In the genomic region with DNA sequence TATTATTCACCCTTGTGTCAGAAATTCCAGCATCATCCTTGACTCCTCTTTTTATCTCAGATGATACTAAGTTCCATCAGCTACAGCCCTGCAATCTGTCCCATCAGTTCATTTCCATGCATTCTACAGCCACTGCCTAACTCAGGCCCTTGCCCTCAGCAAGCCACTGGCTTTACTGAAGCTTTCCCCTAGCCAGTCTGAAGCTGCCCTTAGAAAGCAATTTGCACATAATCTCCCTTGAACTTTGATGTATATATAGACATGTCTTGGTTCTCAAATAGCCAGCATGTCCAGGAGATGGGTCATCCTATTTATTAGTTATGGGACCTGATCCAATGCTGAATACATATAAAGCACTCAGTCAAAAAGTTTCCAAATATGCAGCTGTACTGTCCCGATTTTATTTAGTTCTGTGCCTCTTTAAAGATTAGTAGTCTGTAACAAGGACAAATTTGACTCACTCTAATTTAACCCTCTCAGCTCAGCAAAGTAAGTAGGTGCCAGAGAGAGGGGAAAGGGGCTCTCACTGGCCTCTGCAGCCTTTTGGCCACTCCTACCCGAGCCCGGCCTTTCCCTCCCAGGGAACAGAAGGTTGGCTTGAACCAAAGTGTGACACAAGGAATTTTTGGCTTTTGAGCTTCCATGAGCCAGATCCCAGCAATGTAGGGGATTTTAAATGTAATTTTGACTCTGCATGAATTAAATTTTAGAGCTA, we compare ENCODE assay signal across 21 cellular contexts.
DNase-seq lines count a peak whose midpoint lies in the region; ATAC-seq and TF ChIP-seq lines count a peak whose summit lies in the region.
"Had no signal": no experiment of that assay in that cellular context is flagged by ENCODE, and none has a peak within 500 bp of the region (broad histone marks: within the 10 kb centered on the region; RNA-seq: fewer than 3 reads in every experiment).

No MANE protein-coding gene starts in this region.

- no peak for TF ChIP-seq RAD21 in SK-N-SH (IDR thresholded peaks at IDR 0.05; ENCODE audit: low read length)

- H3K9me2 ChIP-seq in SK-N-SH = no peaks in the 10 kb centered on the region

- H3K9ac ChIP-seq in SK-N-SH = no peak overlapping the region
- H3K9ac ChIP-seq: BLaER1 treated with 17β-estradiol and CSF1 and Interleukin-3, amounts not matched to agents 10 nM and 100 nM; KMS-11 had no signal

- POLR2A ChIA-PET in SK-N-SH (lab: Yijun Ruan, JAX) = no interaction called here

- intact Hi-C loops in aorta (cut with DNase I) = loop anchor here in 1 of 2 donors (10.0 kb wide), 1 partner anchor 118 kb away; no protein-coding TSS in a partner anchor

- ATAC-seq in HG02840 (IDR thresholded peaks at IDR 0.05; ENCODE audit: low FRiP score, unreplicated experiment) (no peak), aorta (ENCODE audit: low FRiP score) (no peak)
- ATAC-seq: activated T-cell treated with anti-CD3 and anti-CD28 coated beads, Interleukin-2, amount 50 U/mL, for 4 hours; HCT116; stimulated activated naive B cell treated with anti-CD40 and anti-IgM and Interleukin-4, amounts not matched to agents 10 μg/mL and 1 μg/mL and 100 μg/mL, for 72 hours had no signal

- DNase-seq in EL = peak; percentile 81
- DNase-seq in SK-N-SH = no peak
- peak; percentile 63 to 78 for DNase-seq in foreskin fibroblast
- no peak for DNase-seq in amniotic stem cell (lab: John Stamatoyannopoulos, UW)
- DNase-seq in stimulated activated CD8-positive, alpha-beta memory T cell treated with anti-CD3 and anti-CD28 coated beads, Interleukin-4, amount 100 ng/mL, for 48 hours = no peak
- no peak for DNase-seq in aorta
- DNase-seq: activated naive CD4-positive, alpha-beta T cell treated with anti-CD3 and anti-CD28 coated beads, Interleukin-2, amount 10 ng/mL, durations not matched to agents 7 days and 5 days; activated T-cell treated with anti-CD3 and anti-CD28 coated beads, Interleukin-2, amount 50 U/mL, for 4 hours; central memory CD4-positive, alpha-beta T cell; dorsolateral prefrontal cortex; NCI-H1694; NCI-H2171 treated with DMSO at 0.1 percent for 48 hours; NCI-H526 treated with DMSO at 0.1 percent for 48 hours; RPMI8226; sigmoid colon; stimulated activated naive B cell treated with anti-CD40 and anti-IgM and Interleukin-4, amounts not matched to agents 10 μg/mL and 1 μg/mL and 100 μg/mL, for 72 hours had no signal

- H3F3A ChIP-seq in SK-N-SH (replicated peaks; ENCODE audit: insufficient read depth) = peaks cover 20% of the 10 kb centered on the region

- no peaks in the 10 kb centered on the region for H3K27me3 ChIP-seq in SK-N-SH (ENCODE audit: insufficient read depth)
- no peaks in the 10 kb centered on the region for H3K27me3 ChIP-seq in aorta (ENCODE audit: control insufficient read depth in 1 of 2, insufficient read depth in 2 of 2, low read length in 1 of 2)
- H3K27me3 ChIP-seq: ascending aorta; BLaER1 treated with 17β-estradiol and CSF1 and Interleukin-3, amounts not matched to agents 10 nM and 100 nM; dorsolateral prefrontal cortex; sigmoid colon had no signal

- no peak overlapping the region for H3K4me3 ChIP-seq in SK-N-SH (ENCODE audit: low read depth in 2 of 2, low read length in 1 of 2)
- no peak overlapping the region for H3K4me3 ChIP-seq in foreskin fibroblast (ENCODE audit: low read depth in 1 of 2, low read length in 2 of 2)
- no peak overlapping the region for H3K4me3 ChIP-seq in aorta (ENCODE audit: low read length in 2 of 2)
- H3K4me3 ChIP-seq: ascending aorta; BLaER1 treated with 17β-estradiol and CSF1 and Interleukin-3, amounts not matched to agents 10 nM and 100 nM; dorsolateral prefrontal cortex; sigmoid colon had no signal

- WGBS in SK-N-SH (ENCODE audit: low lambda C conversion rate) = 46% methylated on average over 3 of the region's 3 CpGs
- 68 to 70% methylated on average over 3 of the region's 3 CpGs for WGBS in aorta, 2 donors

- CTCF ChIA-PET in SK-N-SH (lab: Yijun Ruan, JAX) = interaction anchor here (0.9 to 2.5 kb wide), 3 partner anchors 49 to 129 kb away, joined by 3 to 12 read pairs (median 3); a partner anchor contains a TSS

- peak overlapping the region; percentile 6; the same call in 1 of the 2 replicates for H3K4me2 ChIP-seq in SK-N-SH
- H3K4me2 ChIP-seq: BLaER1 treated with 17β-estradiol and CSF1 and Interleukin-3, amounts not matched to agents 10 nM and 100 nM; KMS-11 had no signal

- no peaks in the 10 kb centered on the region for H3K9me3 ChIP-seq in SK-N-SH
- H3K9me3 ChIP-seq in aorta (ENCODE audit: control insufficient read depth, low read length) = no peaks in the 10 kb centered on the region
- H3K9me3 ChIP-seq: ascending aorta; BLaER1 treated with 17β-estradiol and CSF1 and Interleukin-3, amounts not matched to agents 10 nM and 100 nM; sigmoid colon had no signal

- H2AFZ ChIP-seq in SK-N-SH (ENCODE audit: low read depth) = no peak overlapping the region

- H3K79me2 ChIP-seq in SK-N-SH (ENCODE audit: insufficient read depth) = no peaks in the 10 kb centered on the region

- TF ChIP-seq EP300 in SK-N-SH (IDR thresholded peaks at IDR 0.05; ENCODE audit: borderline replicate concordance in 1 of 2, low read depth in 1 of 2, low read length in 1 of 2) = no peak

- H3K36me3 ChIP-seq in SK-N-SH (replicated peaks in 1 of 2; ENCODE audit: control insufficient read depth in 1 of 2, insufficient read depth in 2 of 2, low read length in 1 of 2) (peaks cover 63 to 86% of the 10 kb centered on the region in 2 experiments), aorta (ENCODE audit: control insufficient read depth in 1 of 2, insufficient read depth in 2 of 2, low read length in 1 of 2) (peaks cover 7 to 24% of the 10 kb centered on the region in 2 donors)

- H3K27ac ChIP-seq in SK-N-SH (ENCODE audit: low read depth in 2 of 2, low read length in 1 of 2) = peak overlapping the region in 1 of 2 experiments; percentile 65; a peak in 2 of 4 replicates
- H3K27ac ChIP-seq in aorta (ENCODE audit: low read depth in 1 of 2, low read length in 2 of 2) = no peak overlapping the region
- H3K27ac ChIP-seq: ascending aorta; BLaER1 treated with 17β-estradiol and CSF1 and Interleukin-3, amounts not matched to agents 10 nM and 100 nM; dorsolateral prefrontal cortex; KMS-11 had no signal

- H3K4me1 ChIP-seq in SK-N-SH (ENCODE audit: control insufficient read depth in 1 of 2, insufficient read depth in 2 of 2, low read depth in 1 of 2, low read length in 1 of 2) (peaks cover 0 to 6% of the 10 kb centered on the region in 2 experiments; a peak in 1 of 4 replicates), aorta (ENCODE audit: control insufficient read depth in 1 of 2, insufficient read depth in 2 of 2, low read length in 2 of 2) (no peaks in the 10 kb centered on the region)
- H3K4me1 ChIP-seq: ascending aorta; BLaER1 treated with 17β-estradiol and CSF1 and Interleukin-3, amounts not matched to agents 10 nM and 100 nM had no signal

- no peaks in the 10 kb centered on the region for H4K20me1 ChIP-seq in SK-N-SH (ENCODE audit: insufficient read depth)

- TF ChIP-seq CTCF in SK-N-SH (IDR thresholded peaks at IDR 0.05) = no peak
- no peak for TF ChIP-seq CTCF in foreskin fibroblast (IDR thresholded peaks at IDR 0.05; ENCODE audit: low read depth, low read length)

TF ChIP-seq in SK-N-SH, 30 proteins besides CTCF, POLR2A, EP300 and RAD21:
- TF ChIP-seq, protein P1, sequence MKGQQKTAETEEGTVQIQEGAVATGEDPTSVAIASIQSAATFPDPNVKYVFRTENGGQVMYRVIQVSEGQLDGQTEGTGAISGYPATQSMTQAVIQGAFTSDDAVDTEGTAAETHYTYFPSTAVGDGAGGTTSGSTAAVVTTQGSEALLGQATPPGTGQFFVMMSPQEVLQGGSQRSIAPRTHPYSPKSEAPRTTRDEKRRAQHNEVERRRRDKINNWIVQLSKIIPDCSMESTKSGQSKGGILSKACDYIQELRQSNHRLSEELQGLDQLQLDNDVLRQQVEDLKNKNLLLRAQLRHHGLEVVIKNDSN (IDR thresholded peaks at IDR 0.05; ENCODE audit: borderline replicate concordance, low read depth) = no peak
- TF ChIP-seq, protein P2, sequence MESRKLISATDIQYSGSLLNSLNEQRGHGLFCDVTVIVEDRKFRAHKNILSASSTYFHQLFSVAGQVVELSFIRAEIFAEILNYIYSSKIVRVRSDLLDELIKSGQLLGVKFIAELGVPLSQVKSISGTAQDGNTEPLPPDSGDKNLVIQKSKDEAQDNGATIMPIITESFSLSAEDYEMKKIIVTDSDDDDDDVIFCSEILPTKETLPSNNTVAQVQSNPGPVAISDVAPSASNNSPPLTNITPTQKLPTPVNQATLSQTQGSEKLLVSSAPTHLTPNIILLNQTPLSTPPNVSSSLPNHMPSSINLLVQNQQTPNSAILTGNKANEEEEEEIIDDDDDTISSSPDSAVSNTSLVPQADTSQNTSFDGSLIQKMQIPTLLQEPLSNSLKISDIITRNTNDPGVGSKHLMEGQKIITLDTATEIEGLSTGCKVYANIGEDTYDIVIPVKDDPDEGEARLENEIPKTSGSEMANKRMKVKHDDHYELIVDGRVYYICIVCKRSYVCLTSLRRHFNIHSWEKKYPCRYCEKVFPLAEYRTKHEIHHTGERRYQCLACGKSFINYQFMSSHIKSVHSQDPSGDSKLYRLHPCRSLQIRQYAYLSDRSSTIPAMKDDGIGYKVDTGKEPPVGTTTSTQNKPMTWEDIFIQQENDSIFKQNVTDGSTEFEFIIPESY (IDR thresholded peaks at IDR 0.05; ENCODE audit: borderline replicate concordance, low read depth) = no peak
- TF ChIP-seq GATA2 (CRISPR knock-in tag; IDR thresholded peaks at IDR 0.05) = no peak
- peak; percentile 11; the same call in 1 of the 2 replicates for TF ChIP-seq FOSL2 (IDR thresholded peaks at IDR 0.05; ENCODE audit: borderline replicate concordance, low read depth)
- TF ChIP-seq, protein P3, sequence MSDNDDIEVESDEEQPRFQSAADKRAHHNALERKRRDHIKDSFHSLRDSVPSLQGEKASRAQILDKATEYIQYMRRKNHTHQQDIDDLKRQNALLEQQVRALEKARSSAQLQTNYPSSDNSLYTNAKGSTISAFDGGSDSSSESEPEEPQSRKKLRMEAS (IDR thresholded peaks at IDR 0.05; ENCODE audit: low read depth) = no peak
- peak; percentile 36; the same call in 1 of the 2 replicates for TF ChIP-seq NFIC (IDR thresholded peaks at IDR 0.05; ENCODE audit: borderline replicate concordance)
- no peak for TF ChIP-seq GABPA (IDR thresholded peaks at IDR 0.05; ENCODE audit: low read depth)

Comparison
In these comparisons a context has a peak if more than half of its experiments do, and no peak if none do; other contexts are left out.
1. DNase-seq: peak in EL (single experiment) and foreskin fibroblast (2 of 2); none in SK-N-SH (single experiment), amniotic stem cell (single experiment), stimulated activated CD8-positive, alpha-beta memory T cell treated with anti-CD3 and anti-CD28 coated beads, Interleukin-4, amount 100 ng/mL, for 48 hours (single experiment) and aorta (0 of 2).